Comparison of ENCODE assay signal across 19 cellular contexts in genomic region chr11:32440372-32440888, GRCh38. TPM values are rescaled to one million over a fixed set of nuclear protein-coding genes. Genes with fewer than 3 reads are reported as not detected.
"Had no signal": no experiment of that assay in that cellular context is flagged by ENCODE, and none has a peak within 500 bp of the region (broad histone marks: within the 10 kb centered on the region; RNA-seq: fewer than 3 reads in every experiment).

No MANE protein-coding gene starts in this region.

- H3K27me3 ChIP-seq: vagina had no signal

- H3K4me1 ChIP-seq: parathyroid adenoma, psoas muscle had no signal

- H3K9me3 ChIP-seq: esophagus squamous epithelium, psoas muscle, upper lobe of left lung, vagina had no signal

- H3K4me3 ChIP-seq: esophagus squamous epithelium, lung, psoas muscle, upper lobe of left lung had no signal

- H3K4me3 Mint-ChIP-seq: central memory CD8-positive, alpha-beta T cell; immature natural killer cell had no signal

- ATAC-seq: effector memory CD8-positive, alpha-beta T cell; left cardiac atrium; left ventricle myocardium superior; naive thymus-derived CD4-positive, alpha-beta T cell; psoas muscle; sciatic nerve had no signal

- FAIRE-seq: keratinocyte had no signal

- DNase-seq: cortex of kidney; effector memory CD8-positive, alpha-beta T cell; esophagus squamous epithelium; foreskin fibroblast; immature natural killer cell; left cardiac atrium; left ventricle myocardium superior; naive thymus-derived CD4-positive, alpha-beta T cell; psoas muscle; stimulated activated naive CD4-positive, alpha-beta T cell treated with Interleukin-2 at 50 U/mL for 16 hours; upper lobe of left lung had no signal

- H3K9me3 Mint-ChIP-seq: central memory CD8-positive, alpha-beta T cell; effector memory CD8-positive, alpha-beta T cell had no signal

- H3K36me3 ChIP-seq: esophagus squamous epithelium, upper lobe of left lung, vagina had no signal

- H3K27ac Mint-ChIP-seq: effector memory CD8-positive, alpha-beta T cell; immature natural killer cell had no signal

- H3K27ac ChIP-seq: esophagus squamous epithelium, parathyroid adenoma, psoas muscle, upper lobe of left lung had no signal

- H3K36me3 Mint-ChIP-seq: immature natural killer cell; naive thymus-derived CD4-positive, alpha-beta T cell had no signal

RNA-seq across cellular contexts. Expression of gene WT1, which starts 5.1 kb away (rescaled TPM):
- total RNA-seq: esophagus squamous epithelium; mononuclear cell; naive thymus-derived CD4-positive, alpha-beta T cell; skeletal muscle tissue had no signal
- polyA plus RNA-seq: immature natural killer cell; keratinocyte; naive thymus-derived CD4-positive, alpha-beta T cell had no signal
